In genomic region chr13:73635166-73635787, GRCh38 we compare ENCODE assay signal across 20 cellular contexts.
DNase-seq lines count a peak whose midpoint lies in the region; ATAC-seq and TF ChIP-seq lines count a peak whose summit lies in the region.
"Had no signal": no experiment of that assay in that cellular context is flagged by ENCODE, and none has a peak within 500 bp of the region (broad histone marks: within the 10 kb centered on the region; RNA-seq: fewer than 3 reads in every experiment).

No MANE protein-coding gene starts in this region.

- no peak overlapping the region for H3K14ac ChIP-seq in trophoblast cell (ENCODE audit: low read length)

- no peak overlapping the region for H3K4me2 ChIP-seq in trophoblast cell (ENCODE audit: low read length)
- H3K4me2 ChIP-seq: BLaER1 treated with 17β-estradiol and CSF1 and Interleukin-3, amounts not matched to agents 10 nM and 100 nM had no signal

- no peak overlapping the region for H3K18ac ChIP-seq in trophoblast cell (ENCODE audit: low read length)

- CTCF ChIA-PET in A673 (lab: Charles Lee): no interaction called here

- no peaks in the 10 kb centered on the region for H3K9me3 ChIP-seq in adipocyte (ENCODE audit: control insufficient read depth, low read length)
- peaks cover 4% of the 10 kb centered on the region for H3K9me3 ChIP-seq in trophoblast cell (ENCODE audit: insufficient read depth, low read depth, low read length)
- no peaks in the 10 kb centered on the region for H3K9me3 ChIP-seq in A673 (ENCODE audit: low read depth, low read length, poor library complexity, severe bottlenecking)
- H3K9me3 ChIP-seq: BE2C; BLaER1 treated with 17β-estradiol and CSF1 and Interleukin-3, amounts not matched to agents 10 nM and 100 nM had no signal

- H4K91ac ChIP-seq in trophoblast cell (ENCODE audit: low read depth, low read length): no peak overlapping the region

- ATAC-seq in HG02852 (IDR thresholded peaks at IDR 0.05; ENCODE audit: unreplicated experiment): no peak
- no peak for ATAC-seq in stimulated activated naive CD8-positive, alpha-beta T cell treated with anti-CD3 and anti-CD28 coated beads, Interleukin-15, amount 100 ng/mL, for 72 hours
- ATAC-seq: HCT116 had no signal

- H3K27me3 Mint-ChIP-seq in stimulated activated naive CD8-positive, alpha-beta T cell treated with anti-CD3 and anti-CD28 coated beads, Interleukin-15, amount 100 ng/mL, for 72 hours: no peaks in the 10 kb centered on the region
- H3K27me3 Mint-ChIP-seq: CD4-positive, alpha-beta T cell had no signal

- H3K4ac ChIP-seq in trophoblast cell (ENCODE audit: low read depth, low read length): no peak overlapping the region

- intact Hi-C loops in A673 (cut with micrococcal nuclease; ENCODE audit: unreplicated experiment): no loop called here

- no peak overlapping the region for H4K12ac ChIP-seq in trophoblast cell (ENCODE audit: low read depth, low read length)

- no peak for TF ChIP-seq CTCF in A673 (conservative IDR thresholded peaks at IDR 0.05; ENCODE audit: low read depth, low read length)

- H3K79me1 ChIP-seq in trophoblast cell (ENCODE audit: low read length): no peaks in the 10 kb centered on the region

- H2BK12ac ChIP-seq in trophoblast cell (ENCODE audit: low read length): no peak overlapping the region

- H3K36me3 ChIP-seq in adipocyte (ENCODE audit: control insufficient read depth, insufficient read depth, low read length, severe bottlenecking) (no peaks in the 10 kb centered on the region), trophoblast cell (ENCODE audit: control insufficient read depth in 1 of 2, insufficient read depth in 2 of 2, low read length in 2 of 2) (no peaks in the 10 kb centered on the region), A673 (ENCODE audit: insufficient read depth, low read length, poor library complexity, severe bottlenecking) (no peaks in the 10 kb centered on the region)
- H3K36me3 ChIP-seq: BE2C; BLaER1 treated with 17β-estradiol and CSF1 and Interleukin-3, amounts not matched to agents 10 nM and 100 nM had no signal

- H3K4me1 Mint-ChIP-seq in stimulated activated naive CD8-positive, alpha-beta T cell treated with anti-CD3 and anti-CD28 coated beads, Interleukin-15, amount 100 ng/mL, for 72 hours: peaks cover 11% of the 10 kb centered on the region
- H3K4me1 Mint-ChIP-seq: CD14-positive monocyte had no signal

- H2BK5ac ChIP-seq in trophoblast cell (ENCODE audit: low read depth, low read length, poor library complexity): no peak overlapping the region

- H3K4me3 ChIP-seq in adipocyte (ENCODE audit: low read length) (no peak overlapping the region), trophoblast cell (ENCODE audit: low read depth, low read length) (no peak overlapping the region), A673 (ENCODE audit: low read depth, low read length, poor library complexity, severe bottlenecking) (no peak overlapping the region)
- H3K4me3 ChIP-seq: BLaER1 treated with 17β-estradiol and CSF1 and Interleukin-3, amounts not matched to agents 10 nM and 100 nM had no signal

- H3K27me3 ChIP-seq in adipocyte (replicated peaks; ENCODE audit: control insufficient read depth, insufficient read depth, low read length) (peaks cover 3% of the 10 kb centered on the region), trophoblast cell (ENCODE audit: insufficient read depth, low read length) (no peaks in the 10 kb centered on the region), A673 (replicated peaks; ENCODE audit: insufficient read depth, low read depth, low read length, poor library complexity) (no peaks in the 10 kb centered on the region)
- H3K27me3 ChIP-seq: BLaER1 treated with 17β-estradiol and CSF1 and Interleukin-3, amounts not matched to agents 10 nM and 100 nM had no signal

- H3K4me1 ChIP-seq in adipocyte (ENCODE audit: control insufficient read depth, insufficient read depth, low read length) (no peaks in the 10 kb centered on the region), trophoblast cell (ENCODE audit: control insufficient read depth in 1 of 2, insufficient read depth in 2 of 2, low read length in 2 of 2) (peaks cover 2 to 4% of the 10 kb centered on the region in 2 experiments), A673 (ENCODE audit: insufficient read depth, low read length, poor library complexity, severe bottlenecking) (peaks cover 3% of the 10 kb centered on the region)
- H3K4me1 ChIP-seq: BE2C had no signal

- H3K9ac ChIP-seq in adipocyte (ENCODE audit: low read length): no peak overlapping the region
- H3K9ac ChIP-seq in trophoblast cell (ENCODE audit: low read length): no peak overlapping the region
- H3K9ac ChIP-seq: BLaER1 treated with 17β-estradiol and CSF1 and Interleukin-3, amounts not matched to agents 10 nM and 100 nM had no signal

- no TSS peak for BruUV-seq in A673 (replicated peaks; lab: Mats Ljungman, UMichigan)

- no peaks in the 10 kb centered on the region for H3K9me3 Mint-ChIP-seq in stimulated activated naive CD8-positive, alpha-beta T cell treated with anti-CD3 and anti-CD28 coated beads, Interleukin-15, amount 100 ng/mL, for 72 hours
- H3K9me3 Mint-ChIP-seq: CD4-positive, alpha-beta T cell had no signal

- H3K23ac ChIP-seq in trophoblast cell (ENCODE audit: low read length): no peak overlapping the region

- H2BK120ac ChIP-seq in trophoblast cell (ENCODE audit: insufficient read depth, low read length, poor library complexity): no peak overlapping the region

- H2AFZ ChIP-seq in trophoblast cell (ENCODE audit: insufficient read depth, low read length, poor library complexity): no peak overlapping the region

- peak; percentile 16 for DNase-seq in DMS 273 (lab: John Stamatoyannopoulos, UW; ENCODE audit: unreplicated experiment)
- no peak for DNase-seq in DMS 273 treated with DMSO at 0.1 percent for 48 hours (lab: John Stamatoyannopoulos, UW)
- peak; percentile 16 for DNase-seq in adipocyte (ENCODE audit: low read depth)
- peak; percentile 21 for DNase-seq in myocyte (ENCODE audit: low read depth)
- peak; percentile 9 to 75 for DNase-seq in trophoblast cell
- DNase-seq in A673 (ENCODE audit: low spot score): no peak
- no peak for DNase-seq in stimulated activated naive CD8-positive, alpha-beta T cell treated with anti-CD3 and anti-CD28 coated beads, Interleukin-15, amount 100 ng/mL, for 72 hours
- DNase-seq: ACHN; AML-193; BE2C; CD4-positive, alpha-beta T cell; CD8-positive, alpha-beta memory T cell; DMS153; DND-41; H9 had no signal

- H3K27ac Mint-ChIP-seq in stimulated activated naive CD8-positive, alpha-beta T cell treated with anti-CD3 and anti-CD28 coated beads, Interleukin-15, amount 100 ng/mL, for 72 hours: no peak overlapping the region
- H3K27ac Mint-ChIP-seq: CD14-positive monocyte; CD4-positive, alpha-beta T cell; H9 had no signal

- H2AK5ac ChIP-seq in trophoblast cell (ENCODE audit: low read length): no peak overlapping the region

- WGBS in trophoblast cell (ENCODE audit: extremely low coverage, insufficient coverage, insufficient read length): no CpG with 5 or more reads among the region's 5 CpGs

- H3K27ac ChIP-seq in trophoblast cell (ENCODE audit: low read depth, low read length) (no peak overlapping the region), A673 (ENCODE audit: low read depth, low read length, poor library complexity, severe bottlenecking) (no peak overlapping the region)
- H3K27ac ChIP-seq: 22Rv1; BLaER1 treated with 17β-estradiol and CSF1 and Interleukin-3, amounts not matched to agents 10 nM and 100 nM had no signal

- H3K4me3 Mint-ChIP-seq in stimulated activated naive CD8-positive, alpha-beta T cell treated with anti-CD3 and anti-CD28 coated beads, Interleukin-15, amount 100 ng/mL, for 72 hours: no peak overlapping the region
- H3K4me3 Mint-ChIP-seq: CD14-positive monocyte; CD4-positive, alpha-beta T cell; CD8-positive, alpha-beta memory T cell; H9 had no signal

- peaks cover 1% of the 10 kb centered on the region for H3K79me2 ChIP-seq in trophoblast cell (ENCODE audit: control insufficient read depth, insufficient read depth, low read length, poor library complexity)

- no peak overlapping the region for H4K8ac ChIP-seq in trophoblast cell (ENCODE audit: low read depth, low read length)

- POLR2A ChIA-PET in A673 (lab: Charles Lee; ENCODE audit: low non-redundant PET): no interaction called here

Comparison
In these comparisons a context has a peak if more than half of its experiments do, and no peak if none do; other contexts are left out.
1. DNase-seq: peak in DMS 273 (single experiment), adipocyte (single experiment), myocyte (single experiment) and trophoblast cell (2 of 2); none in DMS 273 treated with DMSO at 0.1 percent for 48 hours (single experiment), A673 (single experiment) and stimulated activated naive CD8-positive, alpha-beta T cell treated with anti-CD3 and anti-CD28 coated beads, Interleukin-15, amount 100 ng/mL, for 72 hours (0 of 2).